ENCODE assay signal across 20 cellular contexts in the genomic region with DNA sequence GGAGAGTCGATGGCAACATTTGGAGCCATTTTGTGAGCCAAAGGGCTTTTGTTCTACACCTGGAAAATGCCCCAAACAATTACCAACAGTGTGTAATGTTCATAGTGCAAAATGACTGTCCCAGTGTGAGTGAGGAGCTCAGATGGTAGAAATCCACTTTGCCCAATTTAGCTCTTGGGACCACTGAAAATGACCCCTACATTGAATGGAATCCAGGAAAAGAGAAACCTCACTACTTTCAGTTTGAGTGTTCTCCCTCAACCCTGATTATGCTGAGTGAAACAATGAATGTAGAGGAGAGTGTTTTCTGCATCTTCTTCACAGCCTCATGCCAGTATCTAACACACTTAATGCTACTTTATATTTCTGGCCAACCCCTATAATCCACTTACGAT.
"Had no signal": no experiment of that assay in that cellular context is flagged by ENCODE, and none has a peak within 500 bp of the region (broad histone marks: within the 10 kb centered on the region; RNA-seq: fewer than 3 reads in every experiment).

No MANE protein-coding gene starts in this region.

- H3K36me3 ChIP-seq: cardiac muscle cell, esophagus squamous epithelium, gastrocnemius medialis, spleen, tibial artery had no signal

- ATAC-seq: activated naive CD8-positive, alpha-beta T cell treated with anti-CD3 and anti-CD28 coated beads, Interleukin-2, amount 50 U/mL, for 24 hours; body of pancreas; gastrocnemius medialis; left ventricle myocardium superior; WTC11 had no signal

- DNase-seq: activated CD8-positive, alpha-beta memory T cell treated with anti-CD3 and anti-CD28 coated beads, Interleukin-2, amount 50 U/mL, for 48 hours; activated effector memory CD4-positive, alpha-beta T cell treated with anti-CD3 and anti-CD28 coated beads, Interleukin-2, amount 50 U/mL, for 16 hours; activated naive CD4-positive, alpha-beta T cell treated with anti-CD3 and anti-CD28 coated beads, Interleukin-2, amount 10 ng/mL, durations not matched to agents 7 days and 5 days; activated naive CD8-positive, alpha-beta T cell treated with anti-CD3 and anti-CD28 coated beads, Interleukin-2, amount 50 U/mL, for 24 hours; activated T-cell treated with anti-CD3 and anti-CD28 coated beads, Interleukin-2, amount 50 U/mL, for 48 hours; body of pancreas; cortex of kidney; endodermal cell; esophagus squamous epithelium; gastrocnemius medialis; left ventricle myocardium superior; mammary epithelial cell; midbrain; spleen; stimulated activated CD4-positive, alpha-beta T cell treated with anti-CD3 and anti-CD28 coated beads, Interleukin-4, amount 100 ng/mL, for 24 hours; T1000; tibial artery had no signal

- H3K27me3 ChIP-seq: body of pancreas, cardiac muscle cell, esophagus squamous epithelium, gastrocnemius medialis, spleen, tibial artery had no signal

- H3K4me3 ChIP-seq: body of pancreas, cardiac muscle cell, esophagus squamous epithelium, gastrocnemius medialis, spleen, tibial artery had no signal

- H3K27ac ChIP-seq: body of pancreas, cardiac muscle cell, esophagus squamous epithelium, gastrocnemius medialis, spleen, tibial artery had no signal

- FAIRE-seq: islet of Langerhans had no signal

- H3K4me1 ChIP-seq: body of pancreas, esophagus squamous epithelium, gastrocnemius medialis, spleen, tibial artery had no signal

- H3K9me3 ChIP-seq: body of pancreas, esophagus squamous epithelium, gastrocnemius medialis, spleen, tibial artery had no signal
